ENCODE assay signal across 8 cellular contexts in genomic region chr5:10111575-10111974, GRCh38.
DNase-seq lines count a peak whose midpoint lies in the region; ATAC-seq and TF ChIP-seq lines count a peak whose summit lies in the region.

No MANE protein-coding gene starts in this region.

- H3K9me2 ChIP-seq in OCI-LY1 (ENCODE audit: low read depth, low read length), result no peaks in the 10 kb centered on the region

- TF ChIP-seq CTCF in OCI-LY1 (IDR thresholded peaks at IDR 0.05; ENCODE audit: low read length) (peak; percentile 44), fibroblast of pulmonary artery (IDR thresholded peaks at IDR 0.05; ENCODE audit: low read length, missing control alignments) (peak; percentile 77), upper lobe of right lung (IDR thresholded peaks at IDR 0.05) (peak; percentile 24), Calu3 (IDR thresholded peaks at IDR 0.05; ENCODE audit: unreplicated experiment) (no peak)

- H3K79me2 ChIP-seq in OCI-LY1 (ENCODE audit: insufficient read depth, low read length), result no peaks in the 10 kb centered on the region

- no peaks in the 10 kb centered on the region for H3K36me3 ChIP-seq in OCI-LY1 (ENCODE audit: insufficient read depth, low read length)
- no peaks in the 10 kb centered on the region for H3K36me3 ChIP-seq in upper lobe of right lung

- no peak overlapping the region for H2AFZ ChIP-seq in OCI-LY1 (ENCODE audit: low read length)

- intact Hi-C loops in upper lobe of right lung (cut with DNase I) (no loop called here), Calu3 (cut with micrococcal nuclease; ENCODE audit: unreplicated experiment) (no loop called here)

- H4K20me1 ChIP-seq in OCI-LY1 (ENCODE audit: insufficient read depth, low read length), result no peaks in the 10 kb centered on the region

- no peaks in the 10 kb centered on the region for H3K36me3 Mint-ChIP-seq in effector memory CD8-positive, alpha-beta T cell (ENCODE audit: insufficient read depth)
- H3K36me3 Mint-ChIP-seq in Calu3 (ENCODE audit: insufficient read depth, unreplicated experiment), result no peaks in the 10 kb centered on the region

- POLR2A ChIA-PET in HEK293T (lab: Yijun Ruan, JAX), result no interaction called here

- peak; percentile 75 for ATAC-seq in upper lobe of right lung
- ATAC-seq in HG02852 (IDR thresholded peaks at IDR 0.05; ENCODE audit: unreplicated experiment), result no peak
- no peak for ATAC-seq in effector memory CD8-positive, alpha-beta T cell (replicated peaks)

- CTCF ChIA-PET in HEK293T (lab: Yijun Ruan, JAX) (no interaction called here), Calu3 (lab: Charles Lee) (no interaction called here)

- H3K4me3 ChIP-seq in OCI-LY1 (ENCODE audit: low read depth, low read length, poor library complexity, severe bottlenecking), result no peak overlapping the region
- no peak overlapping the region for H3K4me3 ChIP-seq in fibroblast of pulmonary artery (replicated peaks; ENCODE audit: low read depth, low read length)
- H3K4me3 ChIP-seq in upper lobe of right lung, result no peak overlapping the region

- no peak overlapping the region for H3K4me2 ChIP-seq in OCI-LY1 (ENCODE audit: low read length)

- H3K9me3 ChIP-seq in OCI-LY1 (ENCODE audit: low read length) (no peaks in the 10 kb centered on the region), upper lobe of right lung (no peaks in the 10 kb centered on the region)

- no TSS peak for BruUV-seq in Calu3 (replicated peaks; lab: Mats Ljungman, UMichigan)

- peak; percentile 38 for DNase-seq in GM04503 (ENCODE audit: low read depth)
- peak; percentile 55 for DNase-seq in HEK293T (ENCODE audit: extremely low spot score)
- peak; percentile 76 for DNase-seq in fibroblast of pulmonary artery (ENCODE audit: low read depth)
- DNase-seq in upper lobe of right lung, result no peak
- no peak for DNase-seq in effector memory CD8-positive, alpha-beta T cell
- no peak for DNase-seq in Calu3

- H3K4me1 ChIP-seq in OCI-LY1 (ENCODE audit: insufficient read depth, low read length, severe bottlenecking) (no peaks in the 10 kb centered on the region), upper lobe of right lung (no peaks in the 10 kb centered on the region)

- peaks cover 0 to 2% of the 10 kb centered on the region in 2 donors for H3K4me1 Mint-ChIP-seq in effector memory CD8-positive, alpha-beta T cell (ENCODE audit: low read depth in 2 of 2)
- no peaks in the 10 kb centered on the region for H3K4me1 Mint-ChIP-seq in Calu3 (ENCODE audit: low read depth, unreplicated experiment)

- H3K27ac ChIP-seq in OCI-LY1 (ENCODE audit: low read depth, low read length, poor library complexity, severe bottlenecking), result no peak overlapping the region
- no peak overlapping the region for H3K27ac ChIP-seq in upper lobe of right lung

- no peaks in the 10 kb centered on the region for H3K9me3 Mint-ChIP-seq in effector memory CD8-positive, alpha-beta T cell
- H3K9me3 Mint-ChIP-seq in Calu3 (ENCODE audit: low read depth, unreplicated experiment), result no peaks in the 10 kb centered on the region

- H3K27me3 ChIP-seq in OCI-LY1 (ENCODE audit: insufficient read depth, low read length), result no peaks in the 10 kb centered on the region
- no peaks in the 10 kb centered on the region for H3K27me3 ChIP-seq in upper lobe of right lung

- H3K27ac Mint-ChIP-seq in effector memory CD8-positive, alpha-beta T cell, result no peak overlapping the region
- no peak overlapping the region for H3K27ac Mint-ChIP-seq in Calu3 (ENCODE audit: unreplicated experiment)

- H3K27me3 Mint-ChIP-seq in effector memory CD8-positive, alpha-beta T cell, result peaks cover 7 to 10% of the 10 kb centered on the region in 2 donors
- peaks cover 44% of the 10 kb centered on the region for H3K27me3 Mint-ChIP-seq in Calu3 (ENCODE audit: unreplicated experiment)

- no peak overlapping the region for H3K9ac ChIP-seq in OCI-LY1 (ENCODE audit: low read length)

- H3K4me3 Mint-ChIP-seq in effector memory CD8-positive, alpha-beta T cell, result no peak overlapping the region
- no peak overlapping the region for H3K4me3 Mint-ChIP-seq in Calu3 (ENCODE audit: low read depth, unreplicated experiment)

- H3F3A ChIP-seq in OCI-LY1 (ENCODE audit: insufficient read depth, low read length), result no peaks in the 10 kb centered on the region

TF ChIP-seq in HEK293T, 16 proteins besides CTCF, POLR2A, EP300 and RAD21:
- no peak for TF ChIP-seq SP1 (IDR thresholded peaks at IDR 0.05)
- no peak for TF ChIP-seq LEF1 (IDR thresholded peaks at IDR 0.05; ENCODE audit: borderline replicate concordance)
- no peak for TF ChIP-seq ARNT (IDR thresholded peaks at IDR 0.05)
- TF ChIP-seq HDGF (IDR thresholded peaks at IDR 0.05; ENCODE audit: borderline replicate concordance), result no peak
- TF ChIP-seq FOXM1 (IDR thresholded peaks at IDR 0.05; ENCODE audit: borderline replicate concordance), result no peak
- TF ChIP-seq TARDBP (IDR thresholded peaks at IDR 0.05), result no peak
- TF ChIP-seq CTBP1 (IDR thresholded peaks at IDR 0.05; ENCODE audit: borderline replicate concordance), result no peak
- no peak for TF ChIP-seq PKNOX1 (IDR thresholded peaks at IDR 0.05)
- TF ChIP-seq SUZ12 (IDR thresholded peaks at IDR 0.05), result no peak
- TF ChIP-seq FOXK2 (IDR thresholded peaks at IDR 0.05), result no peak
- no peak for TF ChIP-seq FOXA1 (IDR thresholded peaks at IDR 0.05)
- no peak for TF ChIP-seq NFRKB (IDR thresholded peaks at IDR 0.05)
- no peak for TF ChIP-seq L3MBTL2 (conservative IDR thresholded peaks at IDR 0.05)
- TF ChIP-seq ELF4 (IDR thresholded peaks at IDR 0.05), result no peak
- no peak for TF ChIP-seq ZNF384 (IDR thresholded peaks at IDR 0.05)

Comparison
In these comparisons a context has a peak if more than half of its experiments do, and no peak if none do; other contexts are left out.
1. DNase-seq: peak in GM04503 (single experiment), HEK293T (single experiment) and fibroblast of pulmonary artery (single experiment); none in upper lobe of right lung (single experiment), effector memory CD8-positive, alpha-beta T cell (0 of 3) and Calu3 (single experiment).